19 cellular contexts compared by ENCODE assay signal in genomic region chr2:112979731-112980130, GRCh38. TPM values are rescaled to one million over a fixed set of nuclear protein-coding genes. Genes with fewer than 3 reads are reported as not detected.
A peak's percentile ranks its signal among the peaks of the same experiment; 100 is the strongest.
DNase-seq lines count a peak whose midpoint lies in the region; ATAC-seq, FAIRE-seq and TF ChIP-seq lines count a peak whose summit lies in the region.
"Had no signal": no experiment of that assay in that cellular context is flagged by ENCODE, and none has a peak within 500 bp of the region (broad histone marks: within the 10 kb centered on the region; RNA-seq: fewer than 3 reads in every experiment).

No MANE protein-coding gene starts in this region.

- H3K9me3 ChIP-seq in CD4-positive, alpha-beta T cell (ENCODE audit: control insufficient read depth, low read length), result no peaks in the 10 kb centered on the region
- H3K9me3 ChIP-seq in OCI-LY3 (ENCODE audit: insufficient read depth, low read length) (no peaks in the 10 kb centered on the region), MG63 (no peaks in the 10 kb centered on the region)
- H3K9me3 ChIP-seq: BE2C had no signal

- no peak overlapping the region for H3K23ac ChIP-seq in mesendoderm (ENCODE audit: low read length)

- no peak overlapping the region for H3K56ac ChIP-seq in mesendoderm (ENCODE audit: low read length)

- H3K9ac ChIP-seq in OCI-LY3 (ENCODE audit: low read length) (no peak overlapping the region), mesendoderm (ENCODE audit: low read length) (no peak overlapping the region)

- H3K4me1 ChIP-seq in OCI-LY3 (ENCODE audit: low read length) (peaks cover 54% of the 10 kb centered on the region), mesendoderm (ENCODE audit: control insufficient read depth, low read depth, low read length) (peaks cover 2% of the 10 kb centered on the region)
- H3K4me1 ChIP-seq: BE2C had no signal

- no peak for DNase-seq in CD4-positive, alpha-beta T cell
- DNase-seq in mesendoderm (peak; percentile 66), urothelium cell line (ENCODE audit: low spot score) (no peak), MG63 (no peak), NCI-H146 treated with DMSO at 0.1 percent for 48 hours (lab: John Stamatoyannopoulos, UW; ENCODE audit: unreplicated experiment) (no peak)
- DNase-seq: BE2C; C1 segment of cervical spinal cord; CD4-positive, CD25-positive, alpha-beta regulatory T cell; DMS153; DMS79 treated with DMSO at 0.1 percent for 48 hours; GF-D8; GOT3; H7; HFFc6 had no signal

- H3K4me3 ChIP-seq in OCI-LY3 (ENCODE audit: low read length) (peak overlapping the region; percentile 23), mesendoderm (ENCODE audit: low read length) (no peak overlapping the region), MG63 (no peak overlapping the region)

- no peaks in the 10 kb centered on the region for H3K79me1 ChIP-seq in mesendoderm (ENCODE audit: low read length)

- POLR2A ChIA-PET in CD4-positive, alpha-beta T cell (lab: Charles Lee), result interaction anchor here (0.8 kb wide), 1 partner anchor 17 kb away, joined by 3 read pairs; no protein-coding TSS in a partner anchor

- no peak overlapping the region for H3K18ac ChIP-seq in mesendoderm (ENCODE audit: low read length)

- H2AFZ ChIP-seq in OCI-LY3 (ENCODE audit: low read depth, low read length), result no peak overlapping the region

- H2BK5ac ChIP-seq in mesendoderm (ENCODE audit: low read length), result no peak overlapping the region

- CTCF ChIA-PET in CD4-positive, alpha-beta T cell (lab: Charles Lee), result interaction anchor here (1.0 kb wide), 1 partner anchor 11 kb away, joined by 4 read pairs; no protein-coding TSS in a partner anchor

- H2BK120ac ChIP-seq in mesendoderm (ENCODE audit: low read depth, low read length), result no peak overlapping the region

- peak; percentile 37 for FAIRE-seq in urothelium cell line (lab: Jason Lieb, UNC)

- no peaks in the 10 kb centered on the region for H3K9me3 Mint-ChIP-seq in CD4-positive, alpha-beta T cell
- H3K9me3 Mint-ChIP-seq: CD4-positive, CD25-positive, alpha-beta regulatory T cell; HFFc6 had no signal

- H3K4ac ChIP-seq in mesendoderm (ENCODE audit: low read depth, low read length), result no peak overlapping the region

- no peaks in the 10 kb centered on the region for H3K36me3 Mint-ChIP-seq in CD4-positive, alpha-beta T cell (ENCODE audit: low read depth)
- H3K36me3 Mint-ChIP-seq: CD4-positive, CD25-positive, alpha-beta regulatory T cell had no signal

- no peak overlapping the region for H3K27ac ChIP-seq in CD4-positive, alpha-beta T cell (ENCODE audit: low read depth, low read length)
- H3K27ac ChIP-seq in OCI-LY3 (ENCODE audit: low read length), result peak overlapping the region; percentile 49
- no peak overlapping the region for H3K27ac ChIP-seq in mesendoderm (ENCODE audit: low read depth, low read length)
- H3K27ac ChIP-seq: HL-60 had no signal

- peaks cover 40% of the 10 kb centered on the region for H3K4me1 Mint-ChIP-seq in CD4-positive, alpha-beta T cell (ENCODE audit: low read depth)

- H4K8ac ChIP-seq in mesendoderm (ENCODE audit: low read depth, low read length), result no peak overlapping the region

- no peak overlapping the region for H4K5ac ChIP-seq in mesendoderm (ENCODE audit: low read length)

- H3K4me2 ChIP-seq in OCI-LY3 (ENCODE audit: low read length) (peak overlapping the region; percentile 74), mesendoderm (ENCODE audit: low read length) (no peak overlapping the region)

- no peaks in the 10 kb centered on the region for H3K27me3 Mint-ChIP-seq in CD4-positive, alpha-beta T cell
- H3K27me3 Mint-ChIP-seq: CD4-positive, CD25-positive, alpha-beta regulatory T cell had no signal

- no CpG with 5 or more reads among the region's 1 CpG for WGBS in mesendoderm (ENCODE audit: extremely low coverage, insufficient coverage, low lambda C conversion rate)

- no peak overlapping the region for H3K4me3 Mint-ChIP-seq in CD4-positive, alpha-beta T cell
- H3K4me3 Mint-ChIP-seq: HFFc6 had no signal

- no peak overlapping the region for H2AK5ac ChIP-seq in mesendoderm (ENCODE audit: low read length)

- H3K36me3 ChIP-seq in OCI-LY3 (replicated peaks; ENCODE audit: low read depth, low read length), result no peaks in the 10 kb centered on the region
- H3K36me3 ChIP-seq in mesendoderm (ENCODE audit: control insufficient read depth, insufficient read depth, low read length), result no peaks in the 10 kb centered on the region
- H3K36me3 ChIP-seq in MG63, result no peaks in the 10 kb centered on the region
- H3K36me3 ChIP-seq: BE2C had no signal

- intact Hi-C loops in CD4-positive, alpha-beta T cell (cut with DNase I, micrococcal nuclease), result loop anchor here in 1 of 2 experiments (5.0 to 10.0 kb wide), 3 partner anchors 155 to 405 kb away; no protein-coding TSS in a partner anchor

- no peak for ATAC-seq in CD4-positive, alpha-beta T cell (ENCODE audit: poor library complexity)
- ATAC-seq: HCT116 had no signal

- H2BK15ac ChIP-seq in mesendoderm (replicated peaks; ENCODE audit: low read depth), result no peak overlapping the region

- no peaks in the 10 kb centered on the region for H3K79me2 ChIP-seq in OCI-LY3 (ENCODE audit: low read length)
- H3K79me2 ChIP-seq in mesendoderm (ENCODE audit: control insufficient read depth, insufficient read depth, low read length), result no peaks in the 10 kb centered on the region

- peak overlapping the region; percentile 71 for H3K27ac Mint-ChIP-seq in CD4-positive, alpha-beta T cell
- H3K27ac Mint-ChIP-seq: HFFc6 had no signal

- no peaks in the 10 kb centered on the region for H3K27me3 ChIP-seq in CD4-positive, alpha-beta T cell (ENCODE audit: control insufficient read depth, insufficient read depth, low read length)
- H3K27me3 ChIP-seq in OCI-LY3 (ENCODE audit: low read depth, low read length), result no peaks in the 10 kb centered on the region; the same call in 1 of the 2 replicates
- no peaks in the 10 kb centered on the region for H3K27me3 ChIP-seq in mesendoderm (ENCODE audit: insufficient read depth, low read length, poor library complexity)
- H3K27me3 ChIP-seq in MG63, result peaks cover 2% of the 10 kb centered on the region; the same call in 1 of the 2 replicates
- H3K27me3 ChIP-seq: BE2C had no signal

- no peak for TF ChIP-seq CTCF in CD4-positive, alpha-beta T cell (IDR thresholded peaks at IDR 0.05)
- TF ChIP-seq CTCF in OCI-LY3 (IDR thresholded peaks at IDR 0.05; ENCODE audit: low read depth, low read length), result no peak

- H4K20me1 ChIP-seq in OCI-LY3 (ENCODE audit: insufficient read depth, low read length), result no peaks in the 10 kb centered on the region

RNA-seq across cellular contexts. Expression of gene IL36G, which starts 1.9 kb away (rescaled TPM):
- total RNA-seq in CD4-positive, alpha-beta T cell, result not detected
- polyA plus RNA-seq in mesendoderm (2013, experiment 1 of 2), result not detected
- not detected for polyA plus RNA-seq in mesendoderm (2013, experiment 2 of 2)
- total RNA-seq in MG63 (2014; rRNA removed; shearing (Covaris generic); ENCODE audit: low replicate concordance), result not detected in 2 replicates
- total RNA-seq: A172; CD4-positive, CD25-positive, alpha-beta regulatory T cell; H7; HFFc6; HT1080 had no signal
- polyA plus RNA-seq: CD4-positive, CD25-positive, alpha-beta regulatory T cell had no signal

RNA-seq across cellular contexts. Expression of gene IL36A, which starts 25.5 kb away (rescaled TPM):
- under 1 TPM in 1 of 2 experiments, not detected in 1; 0.47 TPM for total RNA-seq in CD4-positive, alpha-beta T cell
- not detected for polyA plus RNA-seq in mesendoderm (2013, experiment 1 of 2)
- not detected for polyA plus RNA-seq in mesendoderm (2013, experiment 2 of 2)
- total RNA-seq in MG63 (2014; rRNA removed; shearing (Covaris generic); ENCODE audit: low replicate concordance), result not detected in 2 replicates
- total RNA-seq: A172; CD4-positive, CD25-positive, alpha-beta regulatory T cell; H7; HFFc6; HT1080 had no signal
